ENCODE assay signal across 1 cellular context in the genomic region with DNA sequence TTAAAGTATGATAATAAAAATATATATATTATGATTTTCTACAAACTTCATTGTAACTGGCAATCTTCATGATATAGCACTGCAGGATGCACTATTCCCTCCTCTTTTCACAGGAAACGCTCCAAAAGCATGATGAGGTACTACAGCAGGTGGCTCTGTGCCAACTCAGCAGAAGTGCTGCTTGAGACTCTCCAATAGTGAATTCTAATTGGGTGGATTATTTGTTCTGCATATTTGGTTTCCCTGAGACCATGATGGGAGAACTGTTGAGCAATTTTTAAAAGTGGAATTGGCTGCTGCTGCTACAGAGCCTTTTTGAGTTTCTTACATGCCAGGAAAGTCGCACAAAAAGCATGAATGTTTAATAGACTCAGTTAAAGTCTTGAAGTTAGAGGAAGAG.
TF ChIP-seq lines count a peak whose summit lies in the region.

No MANE protein-coding gene starts in this region.

TF ChIP-seq in HCT116, 20 proteins besides CTCF, POLR2A, EP300 and RAD21:
- TF ChIP-seq EGR1 (IDR thresholded peaks at IDR 0.05; ENCODE audit: low read depth) (no peak), CEBPB (IDR thresholded peaks at IDR 0.05; ENCODE audit: low read depth) (no peak), TCF7L2 (IDR thresholded peaks at IDR 0.05; ENCODE audit: borderline replicate concordance, extremely low read depth, insufficient read depth, insufficient read length) (no peak), REST (IDR thresholded peaks at IDR 0.05; ENCODE audit: low read depth) (no peak), MAX (IDR thresholded peaks at IDR 0.05) (no peak)
